Comparison of ENCODE assay signal across 1 cellular context in genomic region chr6:90197854-90198496, GRCh38.
TF ChIP-seq lines count a peak whose summit lies in the region.

No MANE protein-coding gene starts in this region.

TF ChIP-seq in K562, 482 proteins besides CTCF, POLR2A, EP300 and RAD21 (continued from another document):
- TF ChIP-seq TAF9B (IDR thresholded peaks at IDR 0.05; ENCODE audit: partially characterized antibody) (no peak), ZNF239 (CRISPR knock-in tag; IDR thresholded peaks at IDR 0.05) (peak; percentile 32; the same call in 1 of the 2 replicates), FOXP4 (CRISPR knock-in tag; IDR thresholded peaks at IDR 0.05; ENCODE audit: borderline replicate concordance) (no peak), PYGO2 (tag; IDR thresholded peaks at IDR 0.05) (peak; percentile 54; the same call in 1 of the 2 replicates), PTRF (tag; IDR thresholded peaks at IDR 0.05) (0 out of 2 replicates have a peak, but pooled peaks have one; percentile 58), MAFK (IDR thresholded peaks at IDR 0.05; ENCODE audit: low read length) (peak; percentile 51; the same call in 1 of the 2 replicates), ARID3A (IDR thresholded peaks at IDR 0.05; ENCODE audit: borderline replicate concordance, low read depth, low read length) (no peak), MBD1 (CRISPR knock-in tag; IDR thresholded peaks at IDR 0.05) (no peak), ID3 (CRISPR knock-in tag; IDR thresholded peaks at IDR 0.05) (no peak), ID3 (tag; IDR thresholded peaks at IDR 0.05) (0 out of 2 replicates have a peak, but pooled peaks have one; percentile 66), FOS (IDR thresholded peaks at IDR 0.05; ENCODE audit: extremely low read depth, insufficient read length) (no peak), ELK3 (CRISPR knock-in tag; IDR thresholded peaks at IDR 0.05) (no peak), ZNF668 (CRISPR knock-in tag; IDR thresholded peaks at IDR 0.05) (no peak), MCM2 (IDR thresholded peaks at IDR 0.05; ENCODE audit: low read depth) (no peak), ZNF639 (CRISPR knock-in tag; conservative IDR thresholded peaks at IDR 0.05 in 1 of 2, IDR thresholded peaks at IDR 0.05 in 1 of 2) (peak in 1 of 2 experiments; percentile 61; a peak in 1 of 4 replicates), ZNF12 (CRISPR knock-in tag; IDR thresholded peaks at IDR 0.05) (no peak), TRIM24 (IDR thresholded peaks at IDR 0.05) (0 out of 4 replicates have a peak, but pooled peaks of 1 of the 2 experiments have one; percentile 20), NBN (IDR thresholded peaks at IDR 0.05; ENCODE audit: low read depth) (no peak), ZNF507 (tag; conservative IDR thresholded peaks at IDR 0.05) (no peak), HOMEZ (CRISPR knock-in tag; IDR thresholded peaks at IDR 0.05) (no peak), ZNF583 (CRISPR knock-in tag; IDR thresholded peaks at IDR 0.05) (peak; percentile 88), RBM34 (IDR thresholded peaks at IDR 0.05; ENCODE audit: borderline replicate concordance, insufficient read depth, low read length) (no peak)
TF ChIP-seq in K562: peak in this region for 40.
